8 cellular contexts compared by ENCODE assay signal in genomic region chr15:44289352-44289790, GRCh38. TPM values are rescaled to one million over a fixed set of nuclear protein-coding genes. Genes with fewer than 3 reads are reported as not detected.
DNase-seq lines count a peak whose midpoint lies in the region; ATAC-seq, FAIRE-seq and TF ChIP-seq lines count a peak whose summit lies in the region.

No MANE protein-coding gene starts in this region.

- H3K27me3 Mint-ChIP-seq in activated T-cell treated with anti-CD3 and anti-CD28 coated beads, Interleukin-2, amount 50 U/mL, for 24 hours: no peaks in the 10 kb centered on the region
- H3K27me3 Mint-ChIP-seq in stimulated activated naive CD8-positive, alpha-beta T cell treated with anti-CD3 and anti-CD28 coated beads, Interleukin-15, Interleukin-2, amounts not matched to agents 100 ng/mL and 50 ng/mL, for 24 hours: no peaks in the 10 kb centered on the region

- no peak for DNase-seq in activated T-cell treated with anti-CD3 and anti-CD28 coated beads, Interleukin-2, amount 50 U/mL, for 24 hours
- no peak for DNase-seq in activated T-cell treated with anti-CD3 and anti-CD28 coated beads for 4 hours
- DNase-seq in frontal cortex (ENCODE audit: low spot score in 2 of 2): no peak

- peak overlapping the region; percentile 95 for H3K4me3 Mint-ChIP-seq in activated T-cell treated with anti-CD3 and anti-CD28 coated beads, Interleukin-2, amount 50 U/mL, for 24 hours
- H3K4me3 Mint-ChIP-seq in stimulated activated naive CD8-positive, alpha-beta T cell treated with anti-CD3 and anti-CD28 coated beads, Interleukin-15, Interleukin-2, amounts not matched to agents 100 ng/mL and 50 ng/mL, for 24 hours: peak overlapping the region; percentile 94

- H3K27ac Mint-ChIP-seq in activated T-cell treated with anti-CD3 and anti-CD28 coated beads, Interleukin-2, amount 50 U/mL, for 24 hours: peak overlapping the region; percentile 88
- peak overlapping the region; percentile 61 for H3K27ac Mint-ChIP-seq in stimulated activated naive CD8-positive, alpha-beta T cell treated with anti-CD3 and anti-CD28 coated beads, Interleukin-15, Interleukin-2, amounts not matched to agents 100 ng/mL and 50 ng/mL, for 24 hours

- no peaks in the 10 kb centered on the region for H3K9me3 Mint-ChIP-seq in activated T-cell treated with anti-CD3 and anti-CD28 coated beads, Interleukin-2, amount 50 U/mL, for 24 hours
- H3K9me3 Mint-ChIP-seq in stimulated activated naive CD8-positive, alpha-beta T cell treated with anti-CD3 and anti-CD28 coated beads, Interleukin-15, Interleukin-2, amounts not matched to agents 100 ng/mL and 50 ng/mL, for 24 hours: no peaks in the 10 kb centered on the region

- peaks cover 52% of the 10 kb centered on the region for H3K4me1 Mint-ChIP-seq in activated T-cell treated with anti-CD3 and anti-CD28 coated beads, Interleukin-2, amount 50 U/mL, for 24 hours (ENCODE audit: low read depth)
- peaks cover 47% of the 10 kb centered on the region for H3K4me1 Mint-ChIP-seq in stimulated activated naive CD8-positive, alpha-beta T cell treated with anti-CD3 and anti-CD28 coated beads, Interleukin-15, Interleukin-2, amounts not matched to agents 100 ng/mL and 50 ng/mL, for 24 hours (ENCODE audit: low read depth)

- ATAC-seq in GM21367 (IDR thresholded peaks at IDR 0.05; ENCODE audit: unreplicated experiment) (no peak), GM21825 (IDR thresholded peaks at IDR 0.05; ENCODE audit: unreplicated experiment) (no peak)

- TF ChIP-seq CTCF in WI38 (IDR thresholded peaks at IDR 0.05; ENCODE audit: low read depth, low read length): no peak

- peaks cover 31% of the 10 kb centered on the region for H3K36me3 Mint-ChIP-seq in activated T-cell treated with anti-CD3 and anti-CD28 coated beads, Interleukin-2, amount 50 U/mL, for 24 hours (ENCODE audit: low read depth)
- peaks cover 16% of the 10 kb centered on the region for H3K36me3 Mint-ChIP-seq in stimulated activated naive CD8-positive, alpha-beta T cell treated with anti-CD3 and anti-CD28 coated beads, Interleukin-15, Interleukin-2, amounts not matched to agents 100 ng/mL and 50 ng/mL, for 24 hours (ENCODE audit: low read depth)

- FAIRE-seq in frontal cortex (lab: Jason Lieb, UNC): no peak

- H3K4me3 ChIP-seq in WI38 (ENCODE audit: low read depth, low read length): peak overlapping the region; percentile 91
- peak overlapping the region; percentile 78 for H3K4me3 ChIP-seq in iPS-11a (ENCODE audit: low read depth, low read length)

RNA-seq across cellular contexts. Expression of gene GOLM2, which starts 0.9 kb away (rescaled TPM):
- 232 TPM for total RNA-seq in frontal cortex
